1 cellular context compared by ENCODE assay signal in the genomic region with DNA sequence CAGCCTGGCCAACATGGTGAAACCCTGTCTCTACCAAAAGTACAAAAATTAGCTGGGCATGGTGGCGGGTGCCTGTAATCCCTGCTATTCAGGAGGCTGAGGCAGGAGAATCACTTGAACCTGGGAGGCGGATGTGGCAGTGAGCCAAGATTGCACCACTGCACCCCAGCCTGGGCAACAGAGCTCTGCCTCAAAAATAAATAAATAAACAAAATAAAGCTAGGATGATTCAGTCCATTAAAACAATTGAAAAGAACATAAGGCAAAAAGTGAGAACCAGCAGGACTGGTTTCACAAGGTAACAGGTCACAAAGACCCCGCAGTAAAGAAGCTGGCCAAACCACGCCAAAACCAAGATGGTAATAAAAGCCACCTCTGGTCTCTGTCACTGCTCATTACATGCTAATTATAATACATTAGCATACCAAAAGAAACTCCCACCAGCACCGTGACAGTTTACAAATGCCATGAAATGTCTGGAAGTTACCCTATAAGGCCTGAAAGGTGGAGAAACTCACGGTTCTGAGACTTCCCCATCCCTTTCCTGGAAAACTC.
TF ChIP-seq lines count a peak whose summit lies in the region.

No MANE protein-coding gene starts in this region.

TF ChIP-seq in H1, 55 proteins besides CTCF, POLR2A, EP300 and RAD21:
- TF ChIP-seq YY1 (IDR thresholded peaks at IDR 0.05; ENCODE audit: low read depth, low read length) (no peak), SRF (IDR thresholded peaks at IDR 0.05; ENCODE audit: low read depth, low read length) (peak; percentile 41; the same call in 1 of the 2 replicates)
